18 cellular contexts compared by ENCODE assay signal in the genomic region with DNA sequence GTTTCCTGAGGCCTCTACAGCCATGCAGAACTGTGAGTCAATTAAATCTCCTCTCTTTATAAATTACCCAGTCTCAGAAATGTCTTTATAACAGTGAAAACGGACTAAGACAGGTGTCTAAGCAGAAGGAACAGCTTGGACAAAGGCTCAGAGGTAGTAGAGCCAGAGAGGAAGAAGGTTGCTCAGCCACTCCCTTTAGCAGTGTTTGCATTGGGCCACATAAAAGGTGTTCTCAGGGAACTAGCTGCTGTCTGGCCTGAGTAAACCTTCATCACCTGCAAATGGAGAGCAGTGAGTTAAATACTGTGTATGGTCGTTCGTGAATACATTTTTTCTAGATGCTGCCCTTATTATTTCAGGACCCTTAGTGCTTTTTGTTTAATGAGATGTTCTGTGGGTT.
A peak's percentile ranks its signal among the peaks of the same experiment; 100 is the strongest.
DNase-seq lines count a peak whose midpoint lies in the region; ATAC-seq and TF ChIP-seq lines count a peak whose summit lies in the region.
"Had no signal": no experiment of that assay in that cellular context is flagged by ENCODE, and none has a peak within 500 bp of the region (broad histone marks: within the 10 kb centered on the region; RNA-seq: fewer than 3 reads in every experiment).

No MANE protein-coding gene starts in this region.

- peak overlapping the region; percentile 95 for H3K27ac ChIP-seq in PC-3 (ENCODE audit: low read length)
- H3K27ac ChIP-seq: dorsolateral prefrontal cortex, HL-60 had no signal

- H3K27ac Mint-ChIP-seq in osteocyte (ENCODE audit: unreplicated experiment), result peak overlapping the region; percentile 86
- H3K27ac Mint-ChIP-seq: activated CD8-positive, alpha-beta T cell treated with anti-CD3 and anti-CD28 coated beads, Interleukin-2, amount 10 ng/mL, durations not matched to agents 7 days and 5 days; activated naive CD4-positive, alpha-beta T cell treated with anti-CD3 and anti-CD28 coated beads, Interleukin-2, amount 50 U/mL, for 72 hours; naive thymus-derived CD4-positive, alpha-beta T cell had no signal

- H2AFZ ChIP-seq in PC-3 (ENCODE audit: low read length), result no peak overlapping the region

- intact Hi-C loops in PC-3 (cut with micrococcal nuclease), result no loop called here

- H3K79me2 ChIP-seq in PC-3 (ENCODE audit: low read length), result no peaks in the 10 kb centered on the region

- H3K9me3 Mint-ChIP-seq in osteocyte (ENCODE audit: unreplicated experiment), result no peaks in the 10 kb centered on the region

- H3K4me3 Mint-ChIP-seq in osteocyte (ENCODE audit: unreplicated experiment), result no peak overlapping the region
- H3K4me3 Mint-ChIP-seq: activated CD8-positive, alpha-beta T cell treated with anti-CD3 and anti-CD28 coated beads, Interleukin-2, amount 10 ng/mL, durations not matched to agents 7 days and 5 days; naive thymus-derived CD4-positive, alpha-beta T cell had no signal

- TF ChIP-seq CTCF in PC-3 (conservative IDR thresholded peaks at IDR 0.05; ENCODE audit: low read depth, low read length), result no peak
- no peak for TF ChIP-seq CTCF in osteocyte (IDR thresholded peaks at IDR 0.05)

- POLR2A ChIA-PET in PC-3 (lab: Charles Lee; ENCODE audit: unreplicated experiment), result no interaction called here

- peak overlapping the region; percentile 25; the same call in 1 of the 2 replicates for H3K4me3 ChIP-seq in PC-3 (ENCODE audit: low read length)
- H3K4me3 ChIP-seq: dorsolateral prefrontal cortex, lung had no signal

- no peaks in the 10 kb centered on the region for H3K27me3 ChIP-seq in PC-3 (ENCODE audit: low read length)
- H3K27me3 ChIP-seq: dorsolateral prefrontal cortex had no signal

- DNase-seq in COLO668 (lab: John Stamatoyannopoulos, UW; ENCODE audit: unreplicated experiment) (peak; percentile 36), PC-3 (peak; percentile 66), osteocyte (ENCODE audit: extremely low spot score, unreplicated experiment) (no peak), 8988T (no peak), D341Med (ENCODE audit: low spot score) (no peak)
- DNase-seq: activated CD4-positive, CD25-positive, alpha-beta regulatory T cell; activated CD8-positive, alpha-beta T cell treated with anti-CD3 and anti-CD28 coated beads, Interleukin-2, amount 10 ng/mL, durations not matched to agents 7 days and 5 days; dorsolateral prefrontal cortex; glutamatergic neuron; naive thymus-derived CD4-positive, alpha-beta T cell; NCI-H187 treated with DMSO at 0.1 percent for 48 hours; SHP77 treated with DMSO at 0.1 percent for 48 hours had no signal

- peaks cover 49% of the 10 kb centered on the region for H3K4me1 ChIP-seq in PC-3 (ENCODE audit: insufficient read depth, low read length)

- BruUV-seq in PC-3 (replicated peaks; lab: Mats Ljungman, UMichigan), result no TSS peak

- H3K4me1 Mint-ChIP-seq in osteocyte (ENCODE audit: unreplicated experiment), result peaks cover 69% of the 10 kb centered on the region
- H3K4me1 Mint-ChIP-seq: naive thymus-derived CD4-positive, alpha-beta T cell had no signal

- peak overlapping the region; percentile 62 for H3K4me2 ChIP-seq in PC-3 (ENCODE audit: low read length)

- H4K20me1 ChIP-seq in PC-3 (ENCODE audit: low read length), result no peaks in the 10 kb centered on the region

- H3K27me3 Mint-ChIP-seq in osteocyte (ENCODE audit: unreplicated experiment), result no peaks in the 10 kb centered on the region

- H3K9me2 ChIP-seq in PC-3 (replicated peaks; ENCODE audit: low read length), result no peaks in the 10 kb centered on the region

- peak overlapping the region; percentile 63 for H3K9ac ChIP-seq in PC-3 (ENCODE audit: low read length)

- ATAC-seq in PC-3 (peak; percentile 51), esophagus mucosa (peak; percentile 52), GM18873 (IDR thresholded peaks at IDR 0.05; ENCODE audit: low FRiP score, unreplicated experiment) (no peak), GM19455 (IDR thresholded peaks at IDR 0.05; ENCODE audit: unreplicated experiment) (no peak)
- ATAC-seq: activated CD8-positive, alpha-beta T cell treated with anti-CD3 and anti-CD28 coated beads, Interleukin-2, amount 10 ng/mL, durations not matched to agents 7 days and 5 days; activated naive CD4-positive, alpha-beta T cell treated with anti-CD3 and anti-CD28 coated beads, Interleukin-2, amount 50 U/mL, for 72 hours; naive thymus-derived CD4-positive, alpha-beta T cell had no signal

- CTCF ChIA-PET in PC-3 (lab: Charles Lee), result no interaction called here

- H3K9me3 ChIP-seq in PC-3 (ENCODE audit: low read length), result no peaks in the 10 kb centered on the region

- peaks cover 4% of the 10 kb centered on the region for H3F3A ChIP-seq in PC-3 (ENCODE audit: low read length, unreplicated experiment)

- H3K36me3 ChIP-seq in PC-3 (ENCODE audit: low read depth, low read length), result no peaks in the 10 kb centered on the region

- no peaks in the 10 kb centered on the region for H3K36me3 Mint-ChIP-seq in osteocyte (ENCODE audit: unreplicated experiment)
- H3K36me3 Mint-ChIP-seq: activated naive CD4-positive, alpha-beta T cell treated with anti-CD3 and anti-CD28 coated beads, Interleukin-2, amount 50 U/mL, for 72 hours; naive thymus-derived CD4-positive, alpha-beta T cell had no signal

Comparison
In these comparisons a context has a peak if more than half of its experiments do, and no peak if none do; other contexts are left out.
1. DNase-seq: peak in COLO668 (single experiment) and PC-3 (single experiment); none in osteocyte (single experiment), 8988T (single experiment) and D341Med (single experiment).
2. ATAC-seq: peak in PC-3 (single experiment) and esophagus mucosa (single experiment); none in GM18873 (single experiment) and GM19455 (single experiment).